ENCODE assay signal across 9 cellular contexts in the genomic region with DNA sequence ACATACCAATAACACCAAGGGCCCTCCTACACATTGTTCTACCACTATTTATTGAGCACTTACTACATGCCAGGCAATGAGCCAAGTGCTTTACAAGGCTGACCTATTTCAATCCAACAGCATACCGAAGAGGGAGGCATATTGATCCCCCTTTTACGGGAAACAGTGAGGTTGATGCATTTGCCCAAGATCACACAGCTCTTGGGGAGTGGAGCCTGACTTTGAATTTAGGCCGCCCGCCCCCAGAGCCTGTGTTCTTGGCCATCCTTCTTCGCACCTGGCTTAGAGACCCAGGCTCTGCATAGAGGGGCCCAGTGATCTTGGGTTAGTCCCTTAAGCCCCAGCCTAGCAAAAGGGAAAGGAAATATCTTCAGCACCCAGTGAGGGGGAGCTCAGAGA.
A peak's percentile ranks its signal among the peaks of the same experiment; 100 is the strongest.
DNase-seq lines count a peak whose midpoint lies in the region; ATAC-seq, FAIRE-seq and TF ChIP-seq lines count a peak whose summit lies in the region.
"Had no signal": no experiment of that assay in that cellular context is flagged by ENCODE, and none has a peak within 500 bp of the region (broad histone marks: within the 10 kb centered on the region; RNA-seq: fewer than 3 reads in every experiment).

No MANE protein-coding gene starts in this region.

- POLR2A ChIA-PET in HepG2 (lab: Yijun Ruan, JAX), result interaction anchor here (2.9 to 3.6 kb wide), 3 partner anchors 7 to 160 kb away, joined by 10 to 76 read pairs (median 22); no protein-coding TSS in a partner anchor

- no peak for FAIRE-seq in HepG2 (lab: Jason Lieb, UNC)
- FAIRE-seq: endometrium had no signal

- H2AFZ ChIP-seq in HepG2 (ENCODE audit: low read length), result no peak overlapping the region

- H3K9ac ChIP-seq in HepG2 (ENCODE audit: insufficient read depth, low read depth, low read length), result no peak overlapping the region

- CTCF ChIA-PET in HepG2 (lab: Yijun Ruan, JAX; ENCODE audit: low intra/inter-chr PET ratio, low total read pairs), result no interaction called here

- H3K27me3 ChIP-seq in body of pancreas (no peaks in the 10 kb centered on the region), HepG2 (ENCODE audit: control insufficient read depth in 1 of 2, insufficient read depth in 2 of 2, low read length in 2 of 2) (no peaks in the 10 kb centered on the region), thoracic aorta (replicated peaks; ENCODE audit: insufficient read depth) (no peaks in the 10 kb centered on the region)

- H3K4me3 Mint-ChIP-seq in activated CD4-positive, alpha-beta T cell treated with anti-CD3 and anti-CD28 coated beads, Interleukin-2, amount 10 ng/mL, durations not matched to agents 24 days and 14 days, result peak overlapping the region; percentile 75

- no peaks in the 10 kb centered on the region for H3K36me3 Mint-ChIP-seq in activated CD4-positive, alpha-beta T cell treated with anti-CD3 and anti-CD28 coated beads, Interleukin-2, amount 10 ng/mL, durations not matched to agents 24 days and 14 days (ENCODE audit: low read depth)

- DNase-seq in activated CD4-positive, alpha-beta T cell treated with anti-CD3 and anti-CD28 coated beads, Interleukin-2, amount 10 ng/mL, durations not matched to agents 24 days and 14 days, result no peak
- no peak for DNase-seq in activated CD4-positive, alpha-beta T cell treated with anti-CD3 and anti-CD28 coated beads, Interleukin-2, amount 50 U/mL, for 1 hour
- DNase-seq in body of pancreas, result no peak
- no peak for DNase-seq in HepG2 (ENCODE audit: low spot score)
- no peak for DNase-seq in thoracic aorta (ENCODE audit: low spot score)
- no peak for DNase-seq in DMS53 treated with DMSO at 0.1 percent for 48 hours (lab: John Stamatoyannopoulos, UW; ENCODE audit: unreplicated experiment)
- DNase-seq in activated gamma-delta T cell treated with Interleukin-2 at 50 U/mL for 16 hours, result no peak

- 69 to 80% methylated on average over 5 of the region's 5 CpGs for WGBS in body of pancreas, 2 donors
- WGBS in HepG2 (ENCODE audit: low lambda C conversion rate), result 77% methylated on average over 2 of the region's 5 CpGs

- no peaks in the 10 kb centered on the region for H4K20me1 ChIP-seq in HepG2 (ENCODE audit: insufficient read depth, low read length)

- TF ChIP-seq RAD21 in HepG2 (CRISPR knock-in tag; IDR thresholded peaks at IDR 0.05), result no peak

- intact Hi-C loops in activated CD4-positive, alpha-beta T cell treated with anti-CD3 and anti-CD28 coated beads, Interleukin-2, amount 10 ng/mL, durations not matched to agents 24 days and 14 days (cut with micrococcal nuclease), result no loop called here
- intact Hi-C loops in body of pancreas (cut with DNase I), result no loop called here
- intact Hi-C loops in HepG2 (cut with micrococcal nuclease; ENCODE audit: unreplicated experiment), result no loop called here

- no peak overlapping the region for H3K4me2 ChIP-seq in HepG2 (ENCODE audit: low read depth, low read length)

- H3K4me3 ChIP-seq in body of pancreas, result no peak overlapping the region
- no peak overlapping the region for H3K4me3 ChIP-seq in HepG2 (replicated peaks in 1 of 3; ENCODE audit: insufficient read depth in 1 of 3, low read depth in 2 of 3, low read length in 3 of 3)
- H3K4me3 ChIP-seq in thoracic aorta, result peak overlapping the region; percentile 72

- H3K36me3 ChIP-seq in body of pancreas (replicated peaks in 1 of 2; ENCODE audit: insufficient read depth in 1 of 2, low read depth in 2 of 2), result no peaks in the 10 kb centered on the region
- H3K36me3 ChIP-seq in HepG2 (replicated peaks in 1 of 2; ENCODE audit: control insufficient read depth in 1 of 2, insufficient read depth in 2 of 2, low read length in 2 of 2), result no peaks in the 10 kb centered on the region
- no peaks in the 10 kb centered on the region for H3K36me3 ChIP-seq in thoracic aorta

- TF ChIP-seq EP300 in HepG2 (IDR thresholded peaks at IDR 0.05; ENCODE audit: low read depth in 2 of 2, low read length in 2 of 2) (no peak), HepG2 (CRISPR knock-in tag; IDR thresholded peaks at IDR 0.05; ENCODE audit: borderline replicate concordance) (no peak)

- ATAC-seq in body of pancreas (no peak), HepG2 (no peak), thoracic aorta (ENCODE audit: insufficient number of reproducible peaks, low FRiP score, low read depth) (no peak), HG03460 (IDR thresholded peaks at IDR 0.05; ENCODE audit: unreplicated experiment) (no peak)

- peaks cover 8% of the 10 kb centered on the region for H3K27me3 Mint-ChIP-seq in activated CD4-positive, alpha-beta T cell treated with anti-CD3 and anti-CD28 coated beads, Interleukin-2, amount 10 ng/mL, durations not matched to agents 24 days and 14 days

- no peak overlapping the region for H3K27ac Mint-ChIP-seq in activated CD4-positive, alpha-beta T cell treated with anti-CD3 and anti-CD28 coated beads, Interleukin-2, amount 10 ng/mL, durations not matched to agents 24 days and 14 days

- H3K27ac ChIP-seq in body of pancreas (peak overlapping the region; percentile 27 to 97 (median 90)), HepG2 (ENCODE audit: extremely low read length, insufficient read depth, low read length) (no peak overlapping the region), thoracic aorta (peak overlapping the region; percentile 95)

- H3K9me3 ChIP-seq in body of pancreas (no peaks in the 10 kb centered on the region), HepG2 (ENCODE audit: low read length) (peaks cover 3% of the 10 kb centered on the region), thoracic aorta (no peaks in the 10 kb centered on the region)

- H3K4me1 Mint-ChIP-seq in activated CD4-positive, alpha-beta T cell treated with anti-CD3 and anti-CD28 coated beads, Interleukin-2, amount 10 ng/mL, durations not matched to agents 24 days and 14 days, result peaks cover 15% of the 10 kb centered on the region

- in situ Hi-C loops in HepG2 (cut with HindIII; ENCODE audit: extremely low pct_ligation_motif_present, low pct_unique_long_range_greater_than_20kb), result loop anchor here (10.0 kb wide), 1 partner anchor 279 kb away; no protein-coding TSS in a partner anchor

- peaks cover 36% of the 10 kb centered on the region for H3K4me1 ChIP-seq in body of pancreas
- peaks cover 76% of the 10 kb centered on the region for H3K4me1 ChIP-seq in HepG2 (ENCODE audit: insufficient read depth, low read length)
- H3K4me1 ChIP-seq in thoracic aorta (ENCODE audit: control insufficient read depth in 1 of 2, low read depth in 2 of 2), result peaks cover 41 to 56% of the 10 kb centered on the region in 2 donors

- BruUV-seq in HepG2 (replicated peaks; lab: Mats Ljungman, UMichigan), result no TSS peak

- peaks cover under 1% of the 10 kb centered on the region for H3K9me3 Mint-ChIP-seq in activated CD4-positive, alpha-beta T cell treated with anti-CD3 and anti-CD28 coated beads, Interleukin-2, amount 10 ng/mL, durations not matched to agents 24 days and 14 days

- no peak for TF ChIP-seq POLR2A in body of pancreas (IDR thresholded peaks at IDR 0.05)
- no peak for TF ChIP-seq POLR2A in HepG2 (IDR thresholded peaks at IDR 0.05; ENCODE audit: insufficient read depth in 1 of 2, low read depth in 2 of 2, low read length in 2 of 2)

- TF ChIP-seq CTCF in body of pancreas (IDR thresholded peaks at IDR 0.05), result no peak
- no peak for TF ChIP-seq CTCF in HepG2 (CRISPR knock-in tag; IDR thresholded peaks at IDR 0.05)
- TF ChIP-seq CTCF in thoracic aorta (IDR thresholded peaks at IDR 0.05), result no peak

- no peaks in the 10 kb centered on the region for H3K79me2 ChIP-seq in HepG2 (ENCODE audit: insufficient read depth, low read length)

TF ChIP-seq in HepG2, 621 proteins besides CTCF, POLR2A, EP300 and RAD21:
- TF ChIP-seq SRF (IDR thresholded peaks at IDR 0.05; ENCODE audit: low read depth, low read length) (no peak), ZMYM3 (CRISPR knock-in tag; IDR thresholded peaks at IDR 0.05) (peak; percentile 36; the same call in 1 of the 2 replicates), ZNF768 (CRISPR knock-in tag; IDR thresholded peaks at IDR 0.05) (peak; percentile 91), KDM1A (CRISPR knock-in tag; IDR thresholded peaks at IDR 0.05) (0 out of 2 replicates have a peak, but pooled peaks have one; percentile 55), FOXM1 (CRISPR knock-in tag; IDR thresholded peaks at IDR 0.05) (no peak)
